15 cellular contexts compared by ENCODE assay signal in the genomic region with DNA sequence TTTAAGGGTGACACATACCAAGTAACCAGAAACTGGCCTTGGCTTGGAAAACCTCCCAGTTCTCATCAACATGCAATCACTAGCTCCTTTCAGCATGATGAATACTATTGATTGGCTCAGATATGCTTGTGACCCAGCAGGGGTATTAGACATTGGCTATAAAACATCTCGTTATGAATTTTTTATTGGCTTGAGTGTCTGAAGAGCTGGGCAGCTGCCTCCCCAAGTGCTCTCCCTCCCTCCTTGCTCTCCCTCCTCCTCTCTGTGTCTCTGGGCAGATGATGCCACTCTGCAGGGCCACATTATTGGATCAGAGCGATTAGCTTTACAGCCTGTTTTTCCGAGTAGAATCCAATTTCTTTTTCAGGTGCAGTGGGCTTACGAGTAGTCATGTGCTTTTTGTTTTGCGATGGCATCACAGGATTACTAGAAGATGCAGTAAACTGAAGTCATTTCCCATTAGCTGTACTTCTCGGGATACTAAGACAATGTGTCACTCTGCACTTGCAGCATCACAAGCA.
DNase-seq lines count a peak whose midpoint lies in the region; ATAC-seq and TF ChIP-seq lines count a peak whose summit lies in the region.
"Had no signal": no experiment of that assay in that cellular context is flagged by ENCODE, and none has a peak within 500 bp of the region (broad histone marks: within the 10 kb centered on the region; RNA-seq: fewer than 3 reads in every experiment).

No MANE protein-coding gene starts in this region.

- BruUV-seq in PC-3 (replicated peaks; lab: Mats Ljungman, UMichigan), result no TSS peak

- H3K27ac ChIP-seq in HEK293 (ENCODE audit: extremely low read depth, low read depth, low read length), result no peak overlapping the region
- H3K27ac ChIP-seq in PC-3 (ENCODE audit: low read length), result no peak overlapping the region
- no peak overlapping the region for H3K27ac ChIP-seq in fibroblast of lung (ENCODE audit: insufficient read depth, low read length)
- H3K27ac ChIP-seq: PC-9, upper lobe of left lung had no signal

- H3K4me1 ChIP-seq in HEK293 (ENCODE audit: control insufficient read depth, insufficient read depth, low read length) (no peaks in the 10 kb centered on the region), PC-3 (ENCODE audit: insufficient read depth, low read length) (peaks cover 16% of the 10 kb centered on the region), fibroblast of lung (ENCODE audit: control insufficient read depth, extremely low read depth, insufficient read depth, low read length) (no peaks in the 10 kb centered on the region)
- H3K4me1 ChIP-seq: upper lobe of left lung had no signal

- intact Hi-C loops in PC-3 (cut with micrococcal nuclease), result no loop called here

- peak overlapping the region; percentile 23 for H3K4me2 ChIP-seq in PC-3 (ENCODE audit: low read length)
- H3K4me2 ChIP-seq in fibroblast of lung (ENCODE audit: extremely low read depth, insufficient read depth, low read length), result no peak overlapping the region
- H3K4me2 ChIP-seq: PC-9 had no signal

- CTCF ChIA-PET in HEK293 (lab: Yijun Ruan, JAX) (interaction anchor here (0.5 to 2.4 kb wide), 3 partner anchors 8 to 87 kb away, joined by 4 to 9 read pairs (median 5); no protein-coding TSS in a partner anchor), PC-3 (lab: Charles Lee) (interaction anchor here (0.7 to 1.3 kb wide), 3 partner anchors 53 to 136 kb away, joined by 3 read pairs; no protein-coding TSS in a partner anchor)

- no peaks in the 10 kb centered on the region for H3K36me3 ChIP-seq in HEK293 (ENCODE audit: control insufficient read depth in 2 of 2, insufficient read depth in 1 of 2, low read length in 2 of 2)
- no peaks in the 10 kb centered on the region for H3K36me3 ChIP-seq in PC-3 (ENCODE audit: low read depth, low read length)
- no peaks in the 10 kb centered on the region for H3K36me3 ChIP-seq in fibroblast of lung (ENCODE audit: control insufficient read depth, insufficient read depth, low read length)
- H3K36me3 ChIP-seq: upper lobe of left lung had no signal

- ATAC-seq in PC-3 (peak; percentile 57), GM21717 (IDR thresholded peaks at IDR 0.05; ENCODE audit: unreplicated experiment) (no peak), HG03521 (IDR thresholded peaks at IDR 0.05; ENCODE audit: unreplicated experiment) (no peak)
- ATAC-seq: activated T-cell treated with anti-CD3 and anti-CD28 coated beads, Interleukin-2, amount 50 U/mL, for 72 hours had no signal

- POLR2A ChIA-PET in HEK293 (lab: Yijun Ruan, JAX), result interaction anchor here (0.5 kb wide), 1 partner anchor 25 kb away, joined by 3 read pairs; no protein-coding TSS in a partner anchor
- POLR2A ChIA-PET in PC-3 (lab: Charles Lee; ENCODE audit: unreplicated experiment), result interaction anchor here (0.7 to 1.4 kb wide), 2 partner anchors 29 to 59 kb away, joined by 3 to 10 read pairs; no protein-coding TSS in a partner anchor

- H3K27me3 ChIP-seq in PC-3 (ENCODE audit: low read length) (no peaks in the 10 kb centered on the region), fibroblast of lung (ENCODE audit: control insufficient read depth, insufficient read depth, low read length) (peaks cover 13% of the 10 kb centered on the region)
- H3K27me3 ChIP-seq: upper lobe of left lung had no signal

- no peaks in the 10 kb centered on the region for H3K9me2 ChIP-seq in PC-3 (replicated peaks; ENCODE audit: low read length)

- DNase-seq in A172 (ENCODE audit: low spot score), result peak; percentile 43
- peak; percentile 70 for DNase-seq in PC-3
- peak; percentile 58 to 59 for DNase-seq in fibroblast of lung (ENCODE audit: low read depth in 2 of 2)
- DNase-seq in DMS 273 treated with DMSO at 0.1 percent for 48 hours (lab: John Stamatoyannopoulos, UW), result no peak
- DNase-seq in iPS-NIHi11 (ENCODE audit: low spot score), result no peak
- DNase-seq: ACHN; activated CD4-positive, alpha-beta T cell treated with anti-CD3 and anti-CD28 coated beads for 48 hours; activated T-cell treated with anti-CD3 and anti-CD28 coated beads, Interleukin-2, amount 50 U/mL, for 72 hours; NCI-H2227 treated with DMSO at 0.1 percent for 48 hours; PC-9; stimulated activated CD4-positive, alpha-beta T cell treated with anti-CD3 and anti-CD28 coated beads, Interleukin-1b, Interleukin-23, amount 100 ng/mL, for 48 hours; upper lobe of left lung had no signal

- no peak overlapping the region for H3K9ac ChIP-seq in PC-3 (ENCODE audit: low read length)
- no peak overlapping the region for H3K9ac ChIP-seq in fibroblast of lung (ENCODE audit: insufficient read depth, low read length)

- TF ChIP-seq CTCF in HEK293 (tag by site-specific recombination; IDR thresholded peaks at IDR 0.05) (no peak), PC-3 (conservative IDR thresholded peaks at IDR 0.05; ENCODE audit: low read depth, low read length) (no peak), fibroblast of lung (conservative IDR thresholded peaks at IDR 0.05 in 1 of 2, IDR thresholded peaks at IDR 0.05 in 1 of 2; ENCODE audit: low read depth in 1 of 2, low read length in 2 of 2) (no peak)

- H3K79me2 ChIP-seq in PC-3 (ENCODE audit: low read length), result no peaks in the 10 kb centered on the region
- no peaks in the 10 kb centered on the region for H3K79me2 ChIP-seq in fibroblast of lung (ENCODE audit: control insufficient read depth, insufficient read depth, low read length)

- no peaks in the 10 kb centered on the region for H3F3A ChIP-seq in PC-3 (ENCODE audit: low read length, unreplicated experiment)

- H3K9me3 ChIP-seq in HEK293 (ENCODE audit: control insufficient read depth, insufficient read depth, low read depth, low read length) (no peaks in the 10 kb centered on the region), PC-3 (ENCODE audit: low read length) (no peaks in the 10 kb centered on the region), fibroblast of lung (ENCODE audit: control insufficient read depth, insufficient read depth, low read depth, low read length) (no peaks in the 10 kb centered on the region)
- H3K9me3 ChIP-seq: upper lobe of left lung had no signal

- H2AFZ ChIP-seq in PC-3 (ENCODE audit: low read length) (peak overlapping the region; percentile 12; the same call in 1 of the 2 replicates), fibroblast of lung (ENCODE audit: low read length) (no peak overlapping the region)
- H2AFZ ChIP-seq: PC-9 had no signal

- H3K4me3 ChIP-seq in HEK293 (ENCODE audit: low read depth, low read length) (no peak overlapping the region), PC-3 (ENCODE audit: low read length) (no peak overlapping the region), fibroblast of lung (replicated peaks in 1 of 4; ENCODE audit: control extremely low read depth in 1 of 4, insufficient read depth in 1 of 4, low read depth in 3 of 4, low read length in 4 of 4) (no peak overlapping the region)
- H3K4me3 ChIP-seq: PC-9, upper lobe of left lung had no signal

- H4K20me1 ChIP-seq in PC-3 (ENCODE audit: low read length) (no peaks in the 10 kb centered on the region), fibroblast of lung (ENCODE audit: control insufficient read depth, extremely low read depth, insufficient read depth, low read length) (no peaks in the 10 kb centered on the region)

TF ChIP-seq in HEK293, 187 proteins besides CTCF, POLR2A, EP300 and RAD21 (continues in another document):
- TF ChIP-seq, protein P1, sequence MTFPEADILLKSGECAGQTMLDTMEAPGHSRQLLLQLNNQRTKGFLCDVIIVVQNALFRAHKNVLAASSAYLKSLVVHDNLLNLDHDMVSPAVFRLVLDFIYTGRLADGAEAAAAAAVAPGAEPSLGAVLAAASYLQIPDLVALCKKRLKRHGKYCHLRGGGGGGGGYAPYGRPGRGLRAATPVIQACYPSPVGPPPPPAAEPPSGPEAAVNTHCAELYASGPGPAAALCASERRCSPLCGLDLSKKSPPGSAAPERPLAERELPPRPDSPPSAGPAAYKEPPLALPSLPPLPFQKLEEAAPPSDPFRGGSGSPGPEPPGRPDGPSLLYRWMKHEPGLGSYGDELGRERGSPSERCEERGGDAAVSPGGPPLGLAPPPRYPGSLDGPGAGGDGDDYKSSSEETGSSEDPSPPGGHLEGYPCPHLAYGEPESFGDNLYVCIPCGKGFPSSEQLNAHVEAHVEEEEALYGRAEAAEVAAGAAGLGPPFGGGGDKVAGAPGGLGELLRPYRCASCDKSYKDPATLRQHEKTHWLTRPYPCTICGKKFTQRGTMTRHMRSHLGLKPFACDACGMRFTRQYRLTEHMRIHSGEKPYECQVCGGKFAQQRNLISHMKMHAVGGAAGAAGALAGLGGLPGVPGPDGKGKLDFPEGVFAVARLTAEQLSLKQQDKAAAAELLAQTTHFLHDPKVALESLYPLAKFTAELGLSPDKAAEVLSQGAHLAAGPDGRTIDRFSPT (tag by site-specific recombination; IDR thresholded peaks at IDR 0.05), result 0 out of 2 replicates have a peak, but pooled peaks have one; percentile 33
- TF ChIP-seq GFI1B (tag by site-specific recombination; IDR thresholded peaks at IDR 0.05), result no peak
- no peak for TF ChIP-seq ZBTB10 (tag by site-specific recombination; IDR thresholded peaks at IDR 0.05)
- TF ChIP-seq ZNF791 (tag by site-specific recombination; IDR thresholded peaks at IDR 0.05), result no peak

Comparison
In these comparisons a context has a peak if more than half of its experiments do, and no peak if none do; other contexts are left out.
1. DNase-seq: peak in A172 (single experiment), PC-3 (single experiment) and fibroblast of lung (2 of 2); none in DMS 273 treated with DMSO at 0.1 percent for 48 hours (single experiment) and iPS-NIHi11 (single experiment).